ENCODE assay signal across 8 cellular contexts in the genomic region with DNA sequence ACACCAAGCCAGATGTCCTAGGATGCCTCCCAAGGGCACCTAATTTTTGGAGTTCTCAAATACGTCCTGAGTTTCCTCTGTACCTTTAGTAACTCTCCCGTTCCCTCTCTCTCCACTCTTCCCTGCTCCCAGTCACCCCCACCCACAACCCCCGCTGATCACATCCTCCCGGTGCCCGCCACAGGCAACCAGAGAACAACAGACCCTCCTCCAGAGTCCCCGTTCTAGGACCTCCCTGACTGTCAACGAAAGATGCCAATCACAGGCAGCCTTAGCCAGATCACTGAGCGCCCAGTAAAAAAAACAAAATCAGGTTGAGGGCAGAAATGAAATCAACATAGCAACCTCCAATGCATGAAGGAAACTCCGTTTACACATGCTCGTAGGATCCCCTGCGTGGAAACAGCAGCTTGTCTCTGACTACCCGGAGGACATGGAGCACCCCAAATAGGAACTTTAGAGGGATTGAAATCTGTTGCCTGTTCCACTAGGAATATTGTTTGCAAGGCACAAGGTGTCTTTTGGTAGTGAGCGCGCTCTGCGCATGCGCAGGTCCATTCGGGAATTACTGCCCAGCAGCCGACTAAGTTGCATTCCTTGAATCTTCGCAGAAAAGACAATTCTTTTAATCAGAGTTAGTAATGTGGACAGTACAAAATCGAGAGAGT. TPM values are rescaled to one million over a fixed set of nuclear protein-coding genes. Genes with fewer than 3 reads are reported as not detected.
DNase-seq lines count a peak whose midpoint lies in the region; ATAC-seq and TF ChIP-seq lines count a peak whose summit lies in the region.

A gene (plus strand): TSS at position 557 of the 668 bp plus-strand sequence.

- no peaks in the 10 kb centered on the region for H3K9me3 ChIP-seq in CD8-positive, alpha-beta memory T cell (ENCODE audit: low read length)
- H3K9me3 ChIP-seq in Loucy (ENCODE audit: insufficient read depth, low read depth, low read length) (no peaks in the 10 kb centered on the region), adipocyte (ENCODE audit: control insufficient read depth, low read length) (no peaks in the 10 kb centered on the region), neural progenitor cell (ENCODE audit: low read depth) (no peaks in the 10 kb centered on the region)

- TF ChIP-seq CTCF in Loucy (conservative IDR thresholded peaks at IDR 0.05; ENCODE audit: low read length) = no peak
- no peak for TF ChIP-seq CTCF in neural progenitor cell (IDR thresholded peaks at IDR 0.05)

- intact Hi-C loops in Right ventricle myocardium inferior (cut with DNase I) = no loop called here

- H3K36me3 Mint-ChIP-seq in CD8-positive, alpha-beta memory T cell = no peaks in the 10 kb centered on the region
- no peaks in the 10 kb centered on the region for H3K36me3 Mint-ChIP-seq in neural progenitor cell

- H2AFZ ChIP-seq in Loucy (ENCODE audit: low read length) (peak within 1 kb of the TSS; percentile 58; the same call in 1 of the 2 replicates), neural progenitor cell (replicated peaks) (peak within 1 kb of the TSS; percentile 99)

- peaks cover 12% of the 10 kb centered on the region for H3K4me1 ChIP-seq in CD8-positive, alpha-beta memory T cell (ENCODE audit: insufficient read depth, low read length)
- H3K4me1 ChIP-seq in Loucy (ENCODE audit: insufficient read depth, low read length, poor library complexity, severe bottlenecking) (no peaks in the 10 kb centered on the region), adipocyte (ENCODE audit: control insufficient read depth, insufficient read depth, low read length) (peaks cover 13% of the 10 kb centered on the region), neural progenitor cell (no peaks in the 10 kb centered on the region)

- H4K20me1 ChIP-seq in Loucy (ENCODE audit: insufficient read depth, low read length, poor library complexity, severe bottlenecking) (no peaks in the 10 kb centered on the region), neural progenitor cell (ENCODE audit: low read depth) (no peaks in the 10 kb centered on the region)

- H3K79me2 ChIP-seq in Loucy (ENCODE audit: insufficient read depth, low read length) (no peaks in the 10 kb centered on the region), neural progenitor cell (ENCODE audit: low read depth) (no peaks in the 10 kb centered on the region)

- peaks cover 31 to 57% of the 10 kb centered on the region in 2 donors for H3K27me3 Mint-ChIP-seq in CD8-positive, alpha-beta memory T cell
- peaks cover 8% of the 10 kb centered on the region for H3K27me3 Mint-ChIP-seq in neural progenitor cell (ENCODE audit: insufficient read depth, low read depth)

- H3K36me3 ChIP-seq in CD8-positive, alpha-beta memory T cell (ENCODE audit: insufficient read depth, low read length) = no peaks in the 10 kb centered on the region
- H3K36me3 ChIP-seq in Loucy (ENCODE audit: insufficient read depth, low read length) (no peaks in the 10 kb centered on the region), adipocyte (ENCODE audit: control insufficient read depth, insufficient read depth, low read length, severe bottlenecking) (no peaks in the 10 kb centered on the region), neural progenitor cell (no peaks in the 10 kb centered on the region)

- DNase-seq in CD8-positive, alpha-beta memory T cell = peak in 1 of 5 donors; percentile 11
- DNase-seq in adipocyte (ENCODE audit: low read depth) = peak; percentile 69
- DNase-seq in Right ventricle myocardium inferior (ENCODE audit: missing footprints) = peak; percentile 67
- peak; percentile 81 for DNase-seq in neural progenitor cell (ENCODE audit: low spot score)
- DNase-seq in cortex of kidney (lab: John Stamatoyannopoulos, UW) = no peak
- no peak for DNase-seq in DMS153 (lab: John Stamatoyannopoulos, UW)

- H3K4me2 ChIP-seq in Loucy (ENCODE audit: low read depth, low read length, poor library complexity, severe bottlenecking) = peak within 1 kb of the TSS; percentile 31
- peak within 1 kb of the TSS; percentile 100 for H3K4me2 ChIP-seq in neural progenitor cell

- CTCF ChIA-PET in CD8-positive, alpha-beta memory T cell (lab: Charles Lee) = no interaction called here

- POLR2A ChIA-PET in CD8-positive, alpha-beta memory T cell (lab: Charles Lee) = no interaction called here

- H3K9me3 Mint-ChIP-seq in CD8-positive, alpha-beta memory T cell = peaks cover 0 to 2% (median 0%) of the 10 kb centered on the region in 5 donors
- H3K9me3 Mint-ChIP-seq in neural progenitor cell = no peaks in the 10 kb centered on the region

- peak within 1 kb of the TSS; percentile 29 for H3K4me3 ChIP-seq in CD8-positive, alpha-beta memory T cell (ENCODE audit: low read length)
- H3K4me3 ChIP-seq in Loucy (ENCODE audit: low read length, poor library complexity, severe bottlenecking) (no peak within 1 kb of the TSS), adipocyte (ENCODE audit: low read length) (peak within 1 kb of the TSS; percentile 78), neural progenitor cell (peak within 1 kb of the TSS; percentile 56)

- H3K9me2 ChIP-seq in Loucy (replicated peaks; ENCODE audit: low read depth, low read length) = no peaks in the 10 kb centered on the region

- no peak within 1 kb of the TSS for H3K27ac ChIP-seq in CD8-positive, alpha-beta memory T cell (ENCODE audit: low read depth, low read length)
- no peak within 1 kb of the TSS for H3K27ac ChIP-seq in neural progenitor cell

- H3K4me3 Mint-ChIP-seq in CD8-positive, alpha-beta memory T cell = peak within 1 kb of the TSS; percentile 12 to 84 (median 76)
- H3K4me3 Mint-ChIP-seq in neural progenitor cell = peak within 1 kb of the TSS; percentile 84

- peak within 1 kb of the TSS in 3 of 8 donors; percentile 1 to 92 (median 12) for H3K27ac Mint-ChIP-seq in CD8-positive, alpha-beta memory T cell
- H3K27ac Mint-ChIP-seq in neural progenitor cell = no peak within 1 kb of the TSS

- H3K27me3 ChIP-seq in CD8-positive, alpha-beta memory T cell (ENCODE audit: insufficient read depth, low read length, poor library complexity, severe bottlenecking) = peaks cover 22% of the 10 kb centered on the region
- no peaks in the 10 kb centered on the region for H3K27me3 ChIP-seq in Loucy (ENCODE audit: insufficient read depth, low read length, poor library complexity, severe bottlenecking)
- H3K27me3 ChIP-seq in adipocyte (replicated peaks; ENCODE audit: control insufficient read depth, insufficient read depth, low read length) = peaks cover 54% of the 10 kb centered on the region
- H3K27me3 ChIP-seq in neural progenitor cell = peaks cover 50% of the 10 kb centered on the region

- H3K4me1 Mint-ChIP-seq in CD8-positive, alpha-beta memory T cell = peaks cover 15 to 24% (median 22%) of the 10 kb centered on the region in 3 donors
- peaks cover 7% of the 10 kb centered on the region for H3K4me1 Mint-ChIP-seq in neural progenitor cell

- ATAC-seq in Right ventricle myocardium inferior = no peak
- ATAC-seq in HG03354 (IDR thresholded peaks at IDR 0.05; ENCODE audit: poor library complexity, severe bottlenecking, unreplicated experiment) = no peak

- H3F3A ChIP-seq in Loucy (ENCODE audit: low read depth) (no peaks in the 10 kb centered on the region), neural progenitor cell (ENCODE audit: low read depth) (no peaks in the 10 kb centered on the region)

- H3K9ac ChIP-seq in Loucy (ENCODE audit: low read depth, low read length, poor library complexity, severe bottlenecking) (no peak within 1 kb of the TSS), adipocyte (ENCODE audit: low read length) (no peak within 1 kb of the TSS), neural progenitor cell (no peak within 1 kb of the TSS)

RNA-seq across cellular contexts. Expression of the gene that starts here (rescaled TPM):
- total RNA-seq in CD8-positive, alpha-beta memory T cell = not detected
- not detected for polyA plus RNA-seq in CD8-positive, alpha-beta memory T cell
- total RNA-seq in Right ventricle myocardium inferior = 1.0 TPM
- not detected in 2 replicates for total RNA-seq in neural progenitor cell (ENCODE audit: low replicate concordance)

Comparison
In these comparisons a context has a peak if more than half of its experiments do, and no peak if none do; other contexts are left out.
1. Peak in DNase-seq, H3K4me3 ChIP-seq and H3K4me2 ChIP-seq in neural progenitor cell; RNA of the gene not detected or under 1 TPM.
2. DNase-seq: peak in adipocyte (single experiment) and Right ventricle myocardium inferior (single experiment); none in cortex of kidney (single experiment) and DMS153 (single experiment).